ENCODE assay signal across 22 cellular contexts in the genomic region with DNA sequence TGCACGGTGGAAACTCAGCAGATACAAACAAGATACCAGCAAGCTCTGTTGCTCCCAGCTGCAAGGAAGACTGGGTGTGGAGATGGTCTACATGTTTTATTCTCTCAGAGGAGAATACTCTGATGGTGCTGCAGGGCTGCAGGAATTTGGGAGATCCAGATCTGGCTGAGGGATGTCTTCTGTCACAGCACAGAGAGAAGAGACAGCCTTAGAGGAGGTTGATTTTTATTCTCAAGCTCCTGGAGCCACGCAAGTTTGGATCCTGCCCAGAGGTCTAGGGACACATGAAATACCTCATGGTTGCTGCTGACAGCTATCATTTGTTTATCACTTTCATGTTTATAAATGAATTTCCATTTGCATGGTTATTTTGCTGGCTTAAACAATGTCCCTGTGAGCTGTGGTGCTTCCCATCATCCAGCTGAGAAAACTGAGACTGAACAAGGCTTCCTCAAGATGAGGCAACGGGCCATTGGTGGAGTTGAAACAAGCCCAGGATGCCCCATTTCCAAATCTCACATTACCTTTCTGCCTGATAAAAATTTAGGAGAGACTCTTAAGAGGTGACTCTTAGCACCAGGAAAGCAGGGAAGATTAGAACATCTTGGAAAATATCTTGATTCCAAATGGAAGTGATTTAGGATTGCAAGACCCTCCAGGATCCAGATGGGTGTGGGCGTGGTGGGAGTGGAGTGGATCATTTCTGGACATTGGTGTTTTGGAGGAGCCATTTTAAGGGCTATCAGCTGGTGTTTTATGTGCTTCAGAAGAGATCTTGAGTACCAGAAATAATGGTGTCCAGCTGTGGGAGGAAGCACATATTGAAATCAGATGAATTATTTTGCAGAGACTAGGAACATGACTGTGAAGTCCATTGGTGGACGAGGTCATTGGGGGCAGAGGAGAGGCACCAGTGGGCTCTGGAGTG. TPM values are rescaled to one million over a fixed set of nuclear protein-coding genes. Genes with fewer than 3 reads are reported as not detected.
DNase-seq lines count a peak whose midpoint lies in the region; TF ChIP-seq lines count a peak whose summit lies in the region.
"Had no signal": no experiment of that assay in that cellular context is flagged by ENCODE, and none has a peak within 500 bp of the region (broad histone marks: within the 10 kb centered on the region; RNA-seq: fewer than 3 reads in every experiment).

No MANE protein-coding gene starts in this region.

- peak overlapping the region in 5 of 7 donors; percentile 2 to 83 (median 50) for H3K27ac Mint-ChIP-seq in CD4-positive, alpha-beta memory T cell
- H3K27ac Mint-ChIP-seq in osteocyte (ENCODE audit: unreplicated experiment), result no peak overlapping the region
- H3K27ac Mint-ChIP-seq: activated naive CD8-positive, alpha-beta T cell treated with anti-CD3 and anti-CD28 coated beads, Interleukin-2, amount 10 ng/mL, durations not matched to agents 7 days and 5 days; mesothelial cell of epicardium; stimulated activated naive B cell treated with anti-CD40 and anti-IgM and Interleukin-4, amounts not matched to agents 10 μg/mL and 1 μg/mL and 100 μg/mL, for 72 hours had no signal

- H3K4me1 ChIP-seq in CD4-positive, alpha-beta memory T cell (ENCODE audit: insufficient read depth, low read length), result peaks cover 8% of the 10 kb centered on the region
- H3K4me1 ChIP-seq in esophagus muscularis mucosa, result peaks cover 0 to 14% (median 9%) of the 10 kb centered on the region in 4 donors
- H3K4me1 ChIP-seq: thyroid gland had no signal

- no peaks in the 10 kb centered on the region for H3K9me3 Mint-ChIP-seq in CD4-positive, alpha-beta memory T cell
- H3K9me3 Mint-ChIP-seq in osteocyte (ENCODE audit: unreplicated experiment), result no peaks in the 10 kb centered on the region
- H3K9me3 Mint-ChIP-seq: activated naive CD8-positive, alpha-beta T cell treated with anti-CD3 and anti-CD28 coated beads, Interleukin-2, amount 10 ng/mL, durations not matched to agents 7 days and 5 days; mesothelial cell of epicardium; neural crest cell; stimulated activated naive B cell treated with anti-CD40 and anti-IgM and Interleukin-4, amounts not matched to agents 10 μg/mL and 1 μg/mL and 100 μg/mL, for 72 hours had no signal

- no peak overlapping the region for H3K4me3 Mint-ChIP-seq in CD4-positive, alpha-beta memory T cell
- no peak overlapping the region for H3K4me3 Mint-ChIP-seq in osteocyte (ENCODE audit: unreplicated experiment)
- H3K4me3 Mint-ChIP-seq: activated naive CD8-positive, alpha-beta T cell treated with anti-CD3 and anti-CD28 coated beads, Interleukin-2, amount 10 ng/mL, durations not matched to agents 7 days and 5 days; mesothelial cell of epicardium; neural crest cell; stimulated activated naive B cell treated with anti-CD40 and anti-IgM and Interleukin-4, amounts not matched to agents 10 μg/mL and 1 μg/mL and 100 μg/mL, for 72 hours had no signal

- H3K4me1 Mint-ChIP-seq in CD4-positive, alpha-beta memory T cell, result peaks cover 22 to 45% (median 26%) of the 10 kb centered on the region in 4 donors
- peaks cover 63% of the 10 kb centered on the region for H3K4me1 Mint-ChIP-seq in osteocyte (ENCODE audit: unreplicated experiment)

- DNase-seq in CD4-positive, alpha-beta memory T cell, result no peak
- peak; percentile 29 for DNase-seq in NCI-H524 treated with DMSO at 0.1 percent for 48 hours (lab: John Stamatoyannopoulos, UW)
- DNase-seq in esophagus muscularis mucosa (ENCODE audit: extremely low spot score), result peak; percentile 84
- DNase-seq in osteocyte (ENCODE audit: extremely low spot score, unreplicated experiment), result peak; percentile 25
- DNase-seq in SHP77 (lab: John Stamatoyannopoulos, UW), result no peak
- no peak for DNase-seq in NCI-H510A (lab: John Stamatoyannopoulos, UW)
- no peak for DNase-seq in NCI-H2081 treated with DMSO at 0.1 percent for 48 hours (lab: John Stamatoyannopoulos, UW)
- no peak for DNase-seq in NCI-H2107 treated with DMSO at 0.1 percent for 48 hours (lab: John Stamatoyannopoulos, UW; ENCODE audit: unreplicated experiment)
- DNase-seq: activated CD4-positive, CD25-positive, alpha-beta regulatory T cell treated with anti-CD3 and anti-CD28 coated beads, Interleukin-2, amount 50 U/mL, for 72 hours; activated naive CD8-positive, alpha-beta T cell treated with anti-CD3 and anti-CD28 coated beads, Interleukin-2, amount 10 ng/mL, durations not matched to agents 7 days and 5 days; activated T-cell treated with anti-CD3 and anti-CD28 coated beads, Interleukin-2, amount 50 U/mL, for 48 hours; body of pancreas; cortex of kidney; DMS79 treated with DMSO at 0.1 percent for 48 hours; left cardiac atrium; NCI-H1694 treated with DMSO at 0.1 percent for 48 hours; NCI-H774; stimulated activated CD4-positive, alpha-beta T cell treated with anti-CD3 and anti-CD28 coated beads, Interleukin-1b, Interleukin-23, amount 100 ng/mL, for 48 hours; stimulated activated naive B cell treated with anti-CD40 and anti-IgM and Interleukin-4, amounts not matched to agents 10 μg/mL and 1 μg/mL and 100 μg/mL, for 72 hours; thyroid gland had no signal

- H3K36me3 ChIP-seq in CD4-positive, alpha-beta memory T cell (ENCODE audit: insufficient read depth, low read length), result peaks cover 6% of the 10 kb centered on the region
- H3K36me3 ChIP-seq in esophagus muscularis mucosa, result peaks cover 0 to 7% (median 3%) of the 10 kb centered on the region in 4 donors
- H3K36me3 ChIP-seq: thyroid gland had no signal

- peaks cover 26 to 33% of the 10 kb centered on the region in 2 donors for H3K36me3 Mint-ChIP-seq in CD4-positive, alpha-beta memory T cell
- H3K36me3 Mint-ChIP-seq in osteocyte (ENCODE audit: unreplicated experiment), result peaks cover 4% of the 10 kb centered on the region

- no peak for TF ChIP-seq POLR2A in esophagus muscularis mucosa (IDR thresholded peaks at IDR 0.05; ENCODE audit: low read depth)

- no peaks in the 10 kb centered on the region for H3K27me3 ChIP-seq in CD4-positive, alpha-beta memory T cell (ENCODE audit: insufficient read depth, low read length)
- H3K27me3 ChIP-seq in esophagus muscularis mucosa, result no peaks in the 10 kb centered on the region
- H3K27me3 ChIP-seq: body of pancreas, thyroid gland had no signal

- H3K27me3 Mint-ChIP-seq in CD4-positive, alpha-beta memory T cell, result no peaks in the 10 kb centered on the region
- H3K27me3 Mint-ChIP-seq in osteocyte (ENCODE audit: unreplicated experiment), result no peaks in the 10 kb centered on the region
- H3K27me3 Mint-ChIP-seq: activated naive CD8-positive, alpha-beta T cell treated with anti-CD3 and anti-CD28 coated beads, Interleukin-2, amount 10 ng/mL, durations not matched to agents 7 days and 5 days had no signal

- no peak for TF ChIP-seq EP300 in esophagus muscularis mucosa (IDR thresholded peaks at IDR 0.05)

- H3K27ac ChIP-seq in CD4-positive, alpha-beta memory T cell (ENCODE audit: low read depth, low read length), result no peak overlapping the region
- H3K27ac ChIP-seq in esophagus muscularis mucosa (replicated peaks in 1 of 4), result no peak overlapping the region
- H3K27ac ChIP-seq: body of pancreas, thyroid gland had no signal

- 85% methylated on average over 5 of the region's 5 CpGs for WGBS in esophagus muscularis mucosa

- H3K4me3 ChIP-seq in CD4-positive, alpha-beta memory T cell (ENCODE audit: low read length in 2 of 2), result no peak overlapping the region
- H3K4me3 ChIP-seq in esophagus muscularis mucosa, result no peak overlapping the region
- H3K4me3 ChIP-seq: body of pancreas, thyroid gland had no signal

- POLR2A ChIA-PET in CD4-positive, alpha-beta memory T cell (lab: Charles Lee; ENCODE audit: partially characterized antibody), result no interaction called here

- no peak for TF ChIP-seq CTCF in esophagus muscularis mucosa (IDR thresholded peaks at IDR 0.05)
- TF ChIP-seq CTCF in osteocyte (IDR thresholded peaks at IDR 0.05), result no peak

- intact Hi-C loops in CD4-positive, alpha-beta memory T cell (cut with micrococcal nuclease), result no loop called here
- intact Hi-C loops in esophagus muscularis mucosa (cut with DNase I), result no loop called here

- no peaks in the 10 kb centered on the region for H3K9me3 ChIP-seq in CD4-positive, alpha-beta memory T cell (ENCODE audit: control insufficient read depth in 1 of 2, low read length in 2 of 2)
- no peaks in the 10 kb centered on the region for H3K9me3 ChIP-seq in esophagus muscularis mucosa
- H3K9me3 ChIP-seq: body of pancreas, thyroid gland had no signal

- CTCF ChIA-PET in CD4-positive, alpha-beta memory T cell (lab: Charles Lee; ENCODE audit: partially characterized antibody), result interaction anchor here (1.1 to 1.3 kb wide), 2 partner anchors 51 to 65 kb away, joined by 3 to 4 read pairs; no protein-coding TSS in a partner anchor

RNA-seq across cellular contexts. Expression of a gene that starts 31.1 kb away (rescaled TPM):
- total RNA-seq in CD4-positive, alpha-beta memory T cell, result 10 to 100 TPM; 34.3 to 41.1 TPM
- 10 to 100 TPM in 1 of 2 donors, 1 to 10 TPM in 1; 3.9 to 13.3 TPM for polyA plus RNA-seq in CD4-positive, alpha-beta memory T cell
- total RNA-seq in esophagus muscularis mucosa (10 to 100 TPM in 1 of 4 donors, 1 to 10 TPM in 3; 5.4 to 10.8 (median 8.8) TPM), osteocyte (9.0 and 9.6 TPM in 2 replicates)

Comparison
In these comparisons a context has a peak if more than half of its experiments do, and no peak if none do; other contexts are left out.
1. DNase-seq: peak in NCI-H524 treated with DMSO at 0.1 percent for 48 hours (single experiment), esophagus muscularis mucosa (single experiment) and osteocyte (single experiment); none in CD4-positive, alpha-beta memory T cell (0 of 5), SHP77 (0 of 2), NCI-H510A (single experiment), NCI-H2081 treated with DMSO at 0.1 percent for 48 hours (single experiment) and NCI-H2107 treated with DMSO at 0.1 percent for 48 hours (single experiment).